Comparison of ENCODE assay signal across 16 cellular contexts in genomic region chr5:10688651-10689171, GRCh38.
DNase-seq lines count a peak whose midpoint lies in the region; ATAC-seq and TF ChIP-seq lines count a peak whose summit lies in the region.
"Had no signal": no experiment of that assay in that cellular context is flagged by ENCODE, and none has a peak within 500 bp of the region (broad histone marks: within the 10 kb centered on the region; RNA-seq: fewer than 3 reads in every experiment).

No MANE protein-coding gene starts in this region.

- intact Hi-C loops in activated CD4-positive, alpha-beta T cell treated with anti-CD3 and anti-CD28 coated beads for 36 hours (cut with DNase I, micrococcal nuclease): loop anchor here (1.0 to 5.0 kb wide), 2 partner anchors 126 to 236 kb away; partner anchors contain the start of gene ANKRD33B (in 1 of the 2)
- intact Hi-C loops in dendritic cell treated with granulocyte-macrophage colony-stimulating factor and Interleukin-4, amounts not matched to agents 40 ng/mL and 50 ng/mL, for 4 days (cut with micrococcal nuclease): no loop called here

- H3K27me3 ChIP-seq in OCI-LY3 (ENCODE audit: low read depth, low read length) (no peaks in the 10 kb centered on the region), osteoblast (ENCODE audit: insufficient read depth, low read length) (no peaks in the 10 kb centered on the region)
- H3K27me3 ChIP-seq: BE2C had no signal

- POLR2A ChIA-PET in activated CD4-positive, alpha-beta T cell treated with anti-CD3 and anti-CD28 coated beads for 36 hours (lab: Charles Lee): no interaction called here

- H3K36me3 ChIP-seq in OCI-LY3 (replicated peaks; ENCODE audit: low read depth, low read length): peaks cover 21% of the 10 kb centered on the region
- no peaks in the 10 kb centered on the region for H3K36me3 ChIP-seq in osteoblast (ENCODE audit: insufficient read depth, low read length)
- H3K36me3 ChIP-seq: BE2C had no signal

- TF ChIP-seq CTCF in OCI-LY3 (IDR thresholded peaks at IDR 0.05; ENCODE audit: low read depth, low read length): no peak
- TF ChIP-seq CTCF in osteoblast (IDR thresholded peaks at IDR 0.05; ENCODE audit: extremely low read depth, low read depth, low read length): no peak

- H3K4me3 Mint-ChIP-seq in activated CD4-positive, alpha-beta T cell treated with anti-CD3 and anti-CD28 coated beads for 36 hours: no peak overlapping the region
- H3K4me3 Mint-ChIP-seq in dendritic cell treated with granulocyte-macrophage colony-stimulating factor and Interleukin-4, amounts not matched to agents 40 ng/mL and 50 ng/mL, for 4 days: no peak overlapping the region
- H3K4me3 Mint-ChIP-seq: CD4-positive, alpha-beta T cell had no signal

- H3K9me3 ChIP-seq in OCI-LY3 (ENCODE audit: insufficient read depth, low read length) (peaks cover 5% of the 10 kb centered on the region), osteoblast (ENCODE audit: low read depth, low read length) (no peaks in the 10 kb centered on the region)
- H3K9me3 ChIP-seq: BE2C, HAP-1 had no signal

- H3K36me3 Mint-ChIP-seq in activated CD4-positive, alpha-beta T cell treated with anti-CD3 and anti-CD28 coated beads for 36 hours (ENCODE audit: low read depth): peaks cover 12% of the 10 kb centered on the region
- peaks cover 73% of the 10 kb centered on the region for H3K36me3 Mint-ChIP-seq in dendritic cell treated with granulocyte-macrophage colony-stimulating factor and Interleukin-4, amounts not matched to agents 40 ng/mL and 50 ng/mL, for 4 days (ENCODE audit: low read depth)

- no peak for ATAC-seq in activated CD4-positive, alpha-beta T cell treated with anti-CD3 and anti-CD28 coated beads for 36 hours

- no peaks in the 10 kb centered on the region for H3K27me3 Mint-ChIP-seq in activated CD4-positive, alpha-beta T cell treated with anti-CD3 and anti-CD28 coated beads for 36 hours
- H3K27me3 Mint-ChIP-seq in dendritic cell treated with granulocyte-macrophage colony-stimulating factor and Interleukin-4, amounts not matched to agents 40 ng/mL and 50 ng/mL, for 4 days: no peaks in the 10 kb centered on the region
- H3K27me3 Mint-ChIP-seq: CD4-positive, alpha-beta T cell had no signal

- H3K4me2 ChIP-seq in OCI-LY3 (ENCODE audit: low read length): peak overlapping the region; percentile 56; the same call in 1 of the 2 replicates
- no peak overlapping the region for H3K4me2 ChIP-seq in osteoblast (ENCODE audit: insufficient read depth, low read length)

- CTCF ChIA-PET in activated CD4-positive, alpha-beta T cell treated with anti-CD3 and anti-CD28 coated beads for 36 hours (lab: Charles Lee): interaction anchor here (0.9 to 1.1 kb wide), 3 partner anchors 54 to 236 kb away, joined by 3 read pairs; no protein-coding TSS in a partner anchor

- H3K4me1 ChIP-seq in OCI-LY3 (ENCODE audit: low read length) (peaks cover 44% of the 10 kb centered on the region), osteoblast (ENCODE audit: insufficient read depth, low read length) (peaks cover 42% of the 10 kb centered on the region)
- H3K4me1 ChIP-seq: HAP-1 had no signal

- no peak overlapping the region for H2AFZ ChIP-seq in OCI-LY3 (ENCODE audit: low read depth, low read length)
- no peak overlapping the region for H2AFZ ChIP-seq in osteoblast (ENCODE audit: low read length)

- peak overlapping the region; percentile 58 for H3K27ac Mint-ChIP-seq in activated CD4-positive, alpha-beta T cell treated with anti-CD3 and anti-CD28 coated beads for 36 hours
- H3K27ac Mint-ChIP-seq in dendritic cell treated with granulocyte-macrophage colony-stimulating factor and Interleukin-4, amounts not matched to agents 40 ng/mL and 50 ng/mL, for 4 days: peak overlapping the region; percentile 64
- H3K27ac Mint-ChIP-seq: CD4-positive, alpha-beta T cell had no signal

- no peak overlapping the region; the same call in 1 of the 2 replicates for H3K9ac ChIP-seq in OCI-LY3 (ENCODE audit: low read length)

- H3K79me2 ChIP-seq in OCI-LY3 (ENCODE audit: low read length) (peaks cover 3% of the 10 kb centered on the region; the same call in 1 of the 2 replicates), osteoblast (ENCODE audit: insufficient read depth, low read length) (peaks cover 34% of the 10 kb centered on the region)

- H3K9me3 Mint-ChIP-seq in activated CD4-positive, alpha-beta T cell treated with anti-CD3 and anti-CD28 coated beads for 36 hours (ENCODE audit: low read depth): no peaks in the 10 kb centered on the region
- H3K9me3 Mint-ChIP-seq in dendritic cell treated with granulocyte-macrophage colony-stimulating factor and Interleukin-4, amounts not matched to agents 40 ng/mL and 50 ng/mL, for 4 days: no peaks in the 10 kb centered on the region
- H3K9me3 Mint-ChIP-seq: CD4-positive, alpha-beta T cell had no signal

- H3K4me3 ChIP-seq in OCI-LY3 (ENCODE audit: low read length) (no peak overlapping the region), osteoblast (ENCODE audit: insufficient read depth, low read length) (no peak overlapping the region)
- H3K4me3 ChIP-seq: HAP-1, K562 had no signal

- peaks cover 5% of the 10 kb centered on the region for H3K4me1 Mint-ChIP-seq in activated CD4-positive, alpha-beta T cell treated with anti-CD3 and anti-CD28 coated beads for 36 hours
- peaks cover 41% of the 10 kb centered on the region for H3K4me1 Mint-ChIP-seq in dendritic cell treated with granulocyte-macrophage colony-stimulating factor and Interleukin-4, amounts not matched to agents 40 ng/mL and 50 ng/mL, for 4 days (ENCODE audit: low read depth)

- peak overlapping the region; percentile 60 for H3K27ac ChIP-seq in OCI-LY3 (ENCODE audit: low read length)
- H3K27ac ChIP-seq in osteoblast (ENCODE audit: low read depth, low read length): peak overlapping the region; percentile 90
- H3K27ac ChIP-seq: 22Rv1 had no signal

- H4K20me1 ChIP-seq in OCI-LY3 (ENCODE audit: insufficient read depth, low read length): no peaks in the 10 kb centered on the region
- H4K20me1 ChIP-seq in osteoblast (ENCODE audit: insufficient read depth, low read length): no peaks in the 10 kb centered on the region

- DNase-seq in activated CD4-positive, alpha-beta T cell treated with anti-CD3 and anti-CD28 coated beads for 36 hours: no peak
- DNase-seq in activated CD4-positive, alpha-beta T cell treated with anti-CD3 and anti-CD28 coated beads, Interleukin-2, amount 50 U/mL, for 48 hours: no peak
- DNase-seq in osteoblast (ENCODE audit: insufficient read length, low spot score, missing footprints): no peak
- no peak for DNase-seq in NCI-H146 treated with DMSO at 0.1 percent for 48 hours (lab: John Stamatoyannopoulos, UW; ENCODE audit: unreplicated experiment)
- no peak for DNase-seq in RPMI8226
- DNase-seq in Kasumi-1 (lab: John Stamatoyannopoulos, UW): no peak
- DNase-seq: CD4-positive, alpha-beta T cell; NCI-H1436; NCI-H2029 treated with DMSO at 0.1 percent for 48 hours; NCI-H748 treated with DMSO at 0.1 percent for 48 hours had no signal
